In genomic region chr17:7130626-7131467, GRCh38 we compare ENCODE assay signal across 15 cellular contexts. TPM values are rescaled to one million over a fixed set of nuclear protein-coding genes. Genes with fewer than 3 reads are reported as not detected.
A peak's percentile ranks its signal among the peaks of the same experiment; 100 is the strongest.
DNase-seq lines count a peak whose midpoint lies in the region; ATAC-seq and TF ChIP-seq lines count a peak whose summit lies in the region.
"Had no signal": no experiment of that assay in that cellular context is flagged by ENCODE, and none has a peak within 500 bp of the region (broad histone marks: within the 10 kb centered on the region; RNA-seq: fewer than 3 reads in every experiment).

No MANE protein-coding gene starts in this region.

- peak overlapping the region; percentile 10 to 94 (median 85) for H3K27ac Mint-ChIP-seq in CD4-positive, alpha-beta memory T cell
- peak overlapping the region; percentile 99 for H3K27ac Mint-ChIP-seq in IgD-negative memory B cell
- peak overlapping the region; percentile 96 for H3K27ac Mint-ChIP-seq in endothelial cell (ENCODE audit: unreplicated experiment)
- peak overlapping the region; percentile 61 for H3K27ac Mint-ChIP-seq in neural progenitor cell

- no peak overlapping the region for H3K27ac ChIP-seq in CD4-positive, alpha-beta memory T cell (ENCODE audit: low read depth, low read length)
- no peak overlapping the region for H3K27ac ChIP-seq in neural progenitor cell
- H3K27ac ChIP-seq in foreskin keratinocyte = no peak overlapping the region
- H3K27ac ChIP-seq in WERI-Rb-1 = no peak overlapping the region

- CTCF ChIA-PET in CD4-positive, alpha-beta memory T cell (lab: Charles Lee; ENCODE audit: partially characterized antibody) = no interaction called here

- peaks cover 0 to 3% of the 10 kb centered on the region in 2 donors for H3K27me3 Mint-ChIP-seq in CD4-positive, alpha-beta memory T cell
- H3K27me3 Mint-ChIP-seq in IgD-negative memory B cell = peaks cover 8% of the 10 kb centered on the region
- peaks cover 9% of the 10 kb centered on the region for H3K27me3 Mint-ChIP-seq in endothelial cell (ENCODE audit: unreplicated experiment)
- peaks cover 22% of the 10 kb centered on the region for H3K27me3 Mint-ChIP-seq in neural progenitor cell (ENCODE audit: insufficient read depth, low read depth)

- H3K4me2 ChIP-seq in neural progenitor cell = peak overlapping the region; percentile 32
- H3K4me2 ChIP-seq: smooth muscle cell had no signal

- H3K79me2 ChIP-seq in neural progenitor cell (ENCODE audit: low read depth) = no peaks in the 10 kb centered on the region

- peaks cover 5% of the 10 kb centered on the region for H4K20me1 ChIP-seq in neural progenitor cell (ENCODE audit: low read depth)

- peaks cover 18% of the 10 kb centered on the region for H3K4me1 ChIP-seq in CD4-positive, alpha-beta memory T cell (ENCODE audit: insufficient read depth, low read length)
- H3K4me1 ChIP-seq in neural progenitor cell = peaks cover 25% of the 10 kb centered on the region
- no peaks in the 10 kb centered on the region for H3K4me1 ChIP-seq in foreskin keratinocyte

- no peaks in the 10 kb centered on the region for H3K27me3 ChIP-seq in CD4-positive, alpha-beta memory T cell (ENCODE audit: insufficient read depth, low read length)
- H3K27me3 ChIP-seq in neural progenitor cell (peaks cover 23% of the 10 kb centered on the region), foreskin keratinocyte (peaks cover 4% of the 10 kb centered on the region), WERI-Rb-1 (ENCODE audit: insufficient read depth, low read depth, severe bottlenecking) (no peaks in the 10 kb centered on the region)

- peaks cover 12 to 24% (median 20%) of the 10 kb centered on the region in 4 donors for H3K4me1 Mint-ChIP-seq in CD4-positive, alpha-beta memory T cell
- peaks cover 22 to 28% (median 26%) of the 10 kb centered on the region in 3 donors for H3K4me1 Mint-ChIP-seq in IgD-negative memory B cell
- peaks cover 50% of the 10 kb centered on the region for H3K4me1 Mint-ChIP-seq in endothelial cell (ENCODE audit: unreplicated experiment)
- H3K4me1 Mint-ChIP-seq in neural progenitor cell = peaks cover 50% of the 10 kb centered on the region

- H3K4me3 Mint-ChIP-seq in CD4-positive, alpha-beta memory T cell = peak overlapping the region in 2 of 8 donors; percentile 8 to 17
- H3K4me3 Mint-ChIP-seq in IgD-negative memory B cell (peak overlapping the region in 3 of 4 donors; percentile 22 to 94 (median 88)), endothelial cell (ENCODE audit: unreplicated experiment) (peak overlapping the region; percentile 83), neural progenitor cell (peak overlapping the region; percentile 42)

- H3K9me3 Mint-ChIP-seq in CD4-positive, alpha-beta memory T cell = no peaks in the 10 kb centered on the region
- no peaks in the 10 kb centered on the region for H3K9me3 Mint-ChIP-seq in IgD-negative memory B cell
- no peaks in the 10 kb centered on the region for H3K9me3 Mint-ChIP-seq in endothelial cell (ENCODE audit: unreplicated experiment)
- H3K9me3 Mint-ChIP-seq in neural progenitor cell = no peaks in the 10 kb centered on the region

- no peak overlapping the region for H3K4me3 ChIP-seq in CD4-positive, alpha-beta memory T cell (ENCODE audit: low read length in 2 of 2)
- no peak overlapping the region for H3K4me3 ChIP-seq in neural progenitor cell
- no peak overlapping the region for H3K4me3 ChIP-seq in WERI-Rb-1 (ENCODE audit: low read depth, low read length)
- H3K4me3 ChIP-seq: lung, smooth muscle cell had no signal

- peaks cover 38% of the 10 kb centered on the region for H3F3A ChIP-seq in neural progenitor cell (ENCODE audit: low read depth)

- H3K36me3 ChIP-seq in CD4-positive, alpha-beta memory T cell (ENCODE audit: insufficient read depth, low read length) = no peaks in the 10 kb centered on the region
- H3K36me3 ChIP-seq in neural progenitor cell (no peaks in the 10 kb centered on the region), WERI-Rb-1 (no peaks in the 10 kb centered on the region)
- H3K36me3 ChIP-seq: esophagus squamous epithelium had no signal

- no peaks in the 10 kb centered on the region for H3K9me3 ChIP-seq in CD4-positive, alpha-beta memory T cell (ENCODE audit: control insufficient read depth in 1 of 2, low read length in 2 of 2)
- H3K9me3 ChIP-seq in neural progenitor cell (ENCODE audit: low read depth) (no peaks in the 10 kb centered on the region), WERI-Rb-1 (ENCODE audit: severe bottlenecking) (no peaks in the 10 kb centered on the region)
- H3K9me3 ChIP-seq: esophagus squamous epithelium had no signal

- ATAC-seq in foreskin keratinocyte = no peak

- no peaks in the 10 kb centered on the region for H3K36me3 Mint-ChIP-seq in CD4-positive, alpha-beta memory T cell
- no peaks in the 10 kb centered on the region for H3K36me3 Mint-ChIP-seq in IgD-negative memory B cell
- H3K36me3 Mint-ChIP-seq in endothelial cell (ENCODE audit: low read depth, unreplicated experiment) = peaks cover 3% of the 10 kb centered on the region
- no peaks in the 10 kb centered on the region for H3K36me3 Mint-ChIP-seq in neural progenitor cell

- no peak for DNase-seq in CD4-positive, alpha-beta memory T cell
- peak; percentile 43 for DNase-seq in endothelial cell (ENCODE audit: low spot score)
- DNase-seq in neural progenitor cell (ENCODE audit: low spot score) = no peak
- no peak for DNase-seq in effector CD4-positive, alpha-beta T cell
- no peak for DNase-seq in foreskin keratinocyte
- no peak for DNase-seq in WERI-Rb-1
- DNase-seq in HCEC 1CT = no peak
- DNase-seq: activated CD4-positive, alpha-beta T cell treated with anti-CD3 and anti-CD28 coated beads, Interleukin-2, amount 50 U/mL, for 48 hours; DMS 273 treated with DMSO at 0.1 percent for 48 hours; esophagus squamous epithelium; NCI-H1105 treated with DMSO at 0.1 percent for 48 hours; stimulated activated naive CD4-positive, alpha-beta T cell had no signal

- POLR2A ChIA-PET in CD4-positive, alpha-beta memory T cell (lab: Charles Lee; ENCODE audit: partially characterized antibody) = interaction anchor here (0.8 to 1.2 kb wide), 2 partner anchors 85 to 253 kb away, joined by 4 to 5 read pairs; no protein-coding TSS in a partner anchor

- peak overlapping the region; percentile 88 for H2AFZ ChIP-seq in neural progenitor cell (replicated peaks)

- intact Hi-C loops in CD4-positive, alpha-beta memory T cell (cut with micrococcal nuclease) = loop anchor here (10.0 kb wide), 1 partner anchor 164 kb away; the partner anchor contains the start of gene YBX2

- TF ChIP-seq CTCF in endothelial cell (IDR thresholded peaks at IDR 0.05; ENCODE audit: unreplicated experiment) (no peak), neural progenitor cell (IDR thresholded peaks at IDR 0.05) (no peak), foreskin keratinocyte (conservative IDR thresholded peaks at IDR 0.05) (no peak), WERI-Rb-1 (IDR thresholded peaks at IDR 0.05; ENCODE audit: low read depth, low read length) (no peak)

- no peak overlapping the region for H3K9ac ChIP-seq in neural progenitor cell

RNA-seq across cellular contexts. Expression of gene ASGR2, which starts 16.2 kb away (rescaled TPM):
- not detected for total RNA-seq in CD4-positive, alpha-beta memory T cell
- not detected for polyA plus RNA-seq in CD4-positive, alpha-beta memory T cell
- polyA plus RNA-seq in IgD-negative memory B cell (0.60 TPM), foreskin keratinocyte (not detected in 2 replicates)
- total RNA-seq in endothelial cell (ENCODE audit: unreplicated experiment) (0.41 TPM), neural progenitor cell (ENCODE audit: low replicate concordance) (not detected in 2 replicates), foreskin keratinocyte (not detected in 2 replicates)
- total RNA-seq: smooth muscle cell had no signal

RNA-seq across cellular contexts. Expression of gene ASGR1, which starts 48.3 kb away (rescaled TPM):
- not detected for total RNA-seq in CD4-positive, alpha-beta memory T cell
- not detected for polyA plus RNA-seq in CD4-positive, alpha-beta memory T cell
- polyA plus RNA-seq in IgD-negative memory B cell (0.50 TPM), foreskin keratinocyte (0.28 and 0.46 TPM in 2 replicates)
- total RNA-seq in endothelial cell (ENCODE audit: unreplicated experiment) (23.9 TPM), neural progenitor cell (ENCODE audit: low replicate concordance) (3.1 and 4.4 TPM in 2 replicates), foreskin keratinocyte (0.14 and 0.21 TPM in 2 replicates)

RNA-seq across cellular contexts. Expression of gene CLEC10A, which starts 50.8 kb away (rescaled TPM):
- total RNA-seq in CD4-positive, alpha-beta memory T cell = 1 to 10 TPM; 1.4 TPM
- polyA plus RNA-seq in CD4-positive, alpha-beta memory T cell = not detected
- polyA plus RNA-seq in IgD-negative memory B cell (not detected), foreskin keratinocyte (not detected in 2 replicates)
- total RNA-seq in endothelial cell (ENCODE audit: unreplicated experiment) (30.4 TPM), neural progenitor cell (ENCODE audit: low replicate concordance) (not detected in 2 replicates), foreskin keratinocyte (not detected in 2 replicates)
- total RNA-seq: smooth muscle cell had no signal
- polyA plus RNA-seq: smooth muscle cell had no signal

Comparison
In these comparisons a context has a peak if more than half of its experiments do, and no peak if none do; other contexts are left out.
1. RNA of gene CLEC10A, which starts 50.8 kb away (total RNA-seq): 30.4 TPM in endothelial cell (single experiment); 1.4 TPM in CD4-positive, alpha-beta memory T cell, not detected in neural progenitor cell and not detected in foreskin keratinocyte; every median in the first group is over 10 times any median in the second.
2. Peak in every context shown above with its lines, with median percentiles within 50 percentile points of each other: H3K27ac Mint-ChIP-seq.